Comparison of ENCODE assay signal across 22 cellular contexts in the genomic region with DNA sequence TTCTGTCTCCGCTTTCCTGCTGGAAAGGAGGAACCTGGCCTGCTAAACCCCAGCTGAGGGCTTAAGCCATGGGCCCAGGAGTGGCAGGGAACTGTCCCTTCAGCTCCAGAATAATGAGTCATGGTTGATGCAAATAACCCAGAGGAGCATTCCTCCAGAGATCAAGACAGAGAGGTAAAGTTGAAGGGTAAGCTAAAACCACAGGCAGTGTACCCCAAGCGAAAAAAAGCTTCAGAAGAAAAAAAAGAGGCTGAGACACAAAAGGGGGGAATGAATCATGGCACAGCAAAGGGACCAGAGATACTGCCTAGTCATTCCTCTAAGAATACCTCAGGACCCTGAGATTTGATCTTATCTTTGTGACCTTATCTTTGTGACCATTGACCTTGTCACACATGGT.
DNase-seq lines count a peak whose midpoint lies in the region; ATAC-seq and TF ChIP-seq lines count a peak whose summit lies in the region.
"Had no signal": no experiment of that assay in that cellular context is flagged by ENCODE, and none has a peak within 500 bp of the region (broad histone marks: within the 10 kb centered on the region; RNA-seq: fewer than 3 reads in every experiment).

No MANE protein-coding gene starts in this region.

- H3K27me3 ChIP-seq in HUES6 (ENCODE audit: control insufficient read depth, insufficient read depth, low read length), result no peaks in the 10 kb centered on the region
- H3K27me3 ChIP-seq: BLaER1 had no signal

- no peaks in the 10 kb centered on the region for H3K9me3 Mint-ChIP-seq in WTC11
- H3K9me3 Mint-ChIP-seq: CD8-positive, alpha-beta T cell had no signal

- peak overlapping the region; percentile 22; the same call in 1 of the 2 replicates for H3K27ac ChIP-seq in HUES6 (ENCODE audit: low read depth, low read length)
- H3K27ac ChIP-seq: BLaER1 had no signal

- H3K36me3 ChIP-seq in HUES6 (ENCODE audit: control insufficient read depth, insufficient read depth, low read length), result no peaks in the 10 kb centered on the region
- H3K36me3 ChIP-seq: BLaER1 had no signal

- CTCF ChIA-PET in WTC11 (lab: Charles Lee), result interaction anchor here (1.0 kb wide), 1 partner anchor 372 kb away, joined by 3 read pairs; no protein-coding TSS in a partner anchor

- ATAC-seq in WTC11 (peak; percentile 38), GM18502 (IDR thresholded peaks at IDR 0.05; ENCODE audit: poor library complexity, unreplicated experiment) (no peak), GM19455 (IDR thresholded peaks at IDR 0.05; ENCODE audit: unreplicated experiment) (no peak)
- ATAC-seq: CD8-positive, alpha-beta T cell; SK-N-SH treated with all-trans-retinoic acid at 6 μM for 48 hours; T-cell had no signal

- no peaks in the 10 kb centered on the region for H3K27me3 Mint-ChIP-seq in WTC11 (ENCODE audit: low read depth)
- H3K27me3 Mint-ChIP-seq: T-cell had no signal

- H3K4me3 ChIP-seq in HUES6 (ENCODE audit: low read depth, low read length), result no peak overlapping the region
- H3K4me3 ChIP-seq: BLaER1 had no signal

- H3K4me1 ChIP-seq in HUES6 (ENCODE audit: control insufficient read depth, insufficient read depth, low read length), result peaks cover 45% of the 10 kb centered on the region

- DNase-seq in EL, result peak; percentile 50
- no peak for DNase-seq in WTC11 (ENCODE audit: low spot score)
- DNase-seq in islet precursor cell, result peak; percentile 80
- no peak for DNase-seq in activated CD8-positive, alpha-beta memory T cell treated with anti-CD3 and anti-CD28 coated beads, Interleukin-2, amount 50 U/mL, for 48 hours
- DNase-seq in NCI-H2227 treated with DMSO at 0.1 percent for 48 hours (lab: John Stamatoyannopoulos, UW), result no peak
- DNase-seq: CD8-positive, alpha-beta T cell; GOT3; Kasumi-1; MM.1S; NCI-H1092; NCI-H1436 treated with DMSO at 0.1 percent for 48 hours; NCI-H2029; NCI-H446 treated with DMSO at 0.1 percent for 48 hours; NCI-H69; RPMI8226; SHP77 treated with DMSO at 0.1 percent for 48 hours; T-cell had no signal

- no peak overlapping the region for H3K4me3 Mint-ChIP-seq in WTC11
- H3K4me3 Mint-ChIP-seq: CD8-positive, alpha-beta T cell; T-cell had no signal

- no peak overlapping the region for H3K27ac Mint-ChIP-seq in WTC11
- H3K27ac Mint-ChIP-seq: CD8-positive, alpha-beta T cell; T-cell had no signal

- no peak for TF ChIP-seq CTCF in WTC11 (IDR thresholded peaks at IDR 0.05)

- POLR2A ChIA-PET in WTC11 (lab: Charles Lee), result no interaction called here

- H3K4me1 Mint-ChIP-seq in WTC11, result peaks cover 54% of the 10 kb centered on the region
- H3K4me1 Mint-ChIP-seq: T-cell had no signal

- peaks cover 5% of the 10 kb centered on the region; the same call in 1 of the 2 replicates for H3K9me3 ChIP-seq in HUES6 (ENCODE audit: control insufficient read depth, insufficient read depth, low read depth, low read length)
- H3K9me3 ChIP-seq: BLaER1 had no signal

- no peak overlapping the region for H3K9ac ChIP-seq in HUES6 (ENCODE audit: low read length)
- H3K9ac ChIP-seq: BLaER1 had no signal

- H3K36me3 Mint-ChIP-seq in WTC11, result no peaks in the 10 kb centered on the region
- H3K36me3 Mint-ChIP-seq: CD8-positive, alpha-beta T cell; T-cell had no signal

TF ChIP-seq in WTC11, 78 proteins besides CTCF, POLR2A, EP300 and RAD21:
- no peak for TF ChIP-seq TEAD4 (CRISPR knock-in tag; IDR thresholded peaks at IDR 0.05)
- no peak for TF ChIP-seq ZNF138 (CRISPR knock-in tag; conservative IDR thresholded peaks at IDR 0.05)
- no peak for TF ChIP-seq RORB (CRISPR knock-in tag; IDR thresholded peaks at IDR 0.05)
- no peak for TF ChIP-seq EMX1 (CRISPR knock-in tag; IDR thresholded peaks at IDR 0.05)
- TF ChIP-seq, protein P1, sequence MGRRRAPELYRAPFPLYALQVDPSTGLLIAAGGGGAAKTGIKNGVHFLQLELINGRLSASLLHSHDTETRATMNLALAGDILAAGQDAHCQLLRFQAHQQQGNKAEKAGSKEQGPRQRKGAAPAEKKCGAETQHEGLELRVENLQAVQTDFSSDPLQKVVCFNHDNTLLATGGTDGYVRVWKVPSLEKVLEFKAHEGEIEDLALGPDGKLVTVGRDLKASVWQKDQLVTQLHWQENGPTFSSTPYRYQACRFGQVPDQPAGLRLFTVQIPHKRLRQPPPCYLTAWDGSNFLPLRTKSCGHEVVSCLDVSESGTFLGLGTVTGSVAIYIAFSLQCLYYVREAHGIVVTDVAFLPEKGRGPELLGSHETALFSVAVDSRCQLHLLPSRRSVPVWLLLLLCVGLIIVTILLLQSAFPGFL (CRISPR knock-in tag; IDR thresholded peaks at IDR 0.05; ENCODE audit: borderline replicate concordance), result no peak
- no peak for TF ChIP-seq CREB1 (CRISPR knock-in tag; IDR thresholded peaks at IDR 0.05)
- no peak for TF ChIP-seq FOXP1 (CRISPR knock-in tag; IDR thresholded peaks at IDR 0.05; ENCODE audit: borderline replicate concordance)
- no peak for TF ChIP-seq NFE2L1 (CRISPR knock-in tag; IDR thresholded peaks at IDR 0.05)

Comparison
In these comparisons a context has a peak if more than half of its experiments do, and no peak if none do; other contexts are left out.
1. DNase-seq: peak in EL (single experiment) and islet precursor cell (single experiment); none in WTC11 (single experiment), activated CD8-positive, alpha-beta memory T cell treated with anti-CD3 and anti-CD28 coated beads, Interleukin-2, amount 50 U/mL, for 48 hours (single experiment) and NCI-H2227 treated with DMSO at 0.1 percent for 48 hours (single experiment).